ENCODE assay signal across 12 cellular contexts in the genomic region with DNA sequence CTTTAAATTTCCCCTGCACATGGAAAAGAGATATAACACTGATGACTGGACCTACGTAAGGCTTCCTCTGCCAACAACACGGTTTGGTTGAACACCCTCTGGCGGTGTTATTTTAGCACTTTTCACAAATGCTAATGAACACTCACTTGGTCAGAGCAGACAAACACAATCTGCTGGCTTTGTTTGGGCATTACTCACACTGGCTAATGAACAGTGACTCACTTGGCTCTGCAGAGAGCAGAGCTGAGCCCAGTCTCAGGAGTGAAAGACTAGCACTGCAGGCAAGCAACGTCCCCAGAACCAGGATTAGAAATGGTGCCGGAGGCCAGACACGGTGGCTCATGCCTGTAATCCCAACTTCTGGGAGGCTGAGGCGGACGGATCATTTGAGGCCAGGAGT.
DNase-seq lines count a peak whose midpoint lies in the region; ATAC-seq and TF ChIP-seq lines count a peak whose summit lies in the region.
"Had no signal": no experiment of that assay in that cellular context is flagged by ENCODE, and none has a peak within 500 bp of the region (broad histone marks: within the 10 kb centered on the region; RNA-seq: fewer than 3 reads in every experiment).

No MANE protein-coding gene starts in this region.

- TF ChIP-seq CTCF in foreskin keratinocyte (conservative IDR thresholded peaks at IDR 0.05) (peak; percentile 77), osteocyte (IDR thresholded peaks at IDR 0.05) (peak; percentile 7)

- H3K27me3 ChIP-seq in foreskin keratinocyte, result peaks cover 12% of the 10 kb centered on the region

- H3K36me3 Mint-ChIP-seq in osteocyte (ENCODE audit: unreplicated experiment), result peaks cover 46% of the 10 kb centered on the region
- H3K36me3 Mint-ChIP-seq: naive thymus-derived CD8-positive, alpha-beta T cell had no signal

- no peak overlapping the region for H3K27ac Mint-ChIP-seq in osteocyte (ENCODE audit: unreplicated experiment)
- H3K27ac Mint-ChIP-seq: naive thymus-derived CD8-positive, alpha-beta T cell had no signal

- H3K27me3 Mint-ChIP-seq in osteocyte (ENCODE audit: unreplicated experiment), result no peaks in the 10 kb centered on the region

- H3K27ac ChIP-seq in foreskin keratinocyte, result no peak overlapping the region

- H3K9me3 Mint-ChIP-seq in osteocyte (ENCODE audit: unreplicated experiment), result no peaks in the 10 kb centered on the region
- H3K9me3 Mint-ChIP-seq: naive thymus-derived CD8-positive, alpha-beta T cell had no signal

- no peaks in the 10 kb centered on the region for H3K4me1 ChIP-seq in foreskin keratinocyte

- H3K4me3 Mint-ChIP-seq in osteocyte (ENCODE audit: unreplicated experiment), result no peak overlapping the region
- H3K4me3 Mint-ChIP-seq: naive thymus-derived CD8-positive, alpha-beta T cell had no signal

- DNase-seq in GM03348 (ENCODE audit: low spot score), result peak; percentile 93
- DNase-seq in SW480 (ENCODE audit: low spot score), result peak; percentile 31
- DNase-seq in foreskin keratinocyte, result peak; percentile 96 to 98
- no peak for DNase-seq in osteocyte (ENCODE audit: extremely low spot score, unreplicated experiment)
- DNase-seq: central memory CD4-positive, alpha-beta T cell; MV-4-11; naive thymus-derived CD8-positive, alpha-beta T cell; stimulated activated CD8-positive, alpha-beta memory T cell treated with anti-CD3 and anti-CD28 coated beads, Interleukin-4, amount 100 ng/mL, for 48 hours had no signal

- ATAC-seq in foreskin keratinocyte, result peak; percentile 99
- ATAC-seq in HG02642 (IDR thresholded peaks at IDR 0.05; ENCODE audit: poor library complexity, unreplicated experiment), result no peak
- ATAC-seq in HG02798 (IDR thresholded peaks at IDR 0.05; ENCODE audit: poor library complexity, unreplicated experiment), result no peak
- no peak for ATAC-seq in GM18868 (IDR thresholded peaks at IDR 0.05; ENCODE audit: unreplicated experiment)
- no peak for ATAC-seq in GM19324 (IDR thresholded peaks at IDR 0.05; ENCODE audit: low FRiP score, unreplicated experiment)
- ATAC-seq: naive thymus-derived CD8-positive, alpha-beta T cell had no signal

- peaks cover 9% of the 10 kb centered on the region for H3K4me1 Mint-ChIP-seq in osteocyte (ENCODE audit: unreplicated experiment)
- H3K4me1 Mint-ChIP-seq: naive thymus-derived CD8-positive, alpha-beta T cell had no signal
